Comparison of ENCODE assay signal across 8 cellular contexts in genomic region chr19:48321622-48322591, GRCh38. TPM values are rescaled to one million over a fixed set of nuclear protein-coding genes. Genes with fewer than 3 reads are reported as not detected.
DNase-seq lines count a peak whose midpoint lies in the region; ATAC-seq and TF ChIP-seq lines count a peak whose summit lies in the region.

No MANE protein-coding gene starts in this region.

- H3K4me3 ChIP-seq in kidney epithelial cell (ENCODE audit: low read depth, low read length): peak overlapping the region; percentile 50

- peak overlapping the region; percentile 99 for H3K4me3 Mint-ChIP-seq in central memory CD8-positive, alpha-beta T cell

- no peaks in the 10 kb centered on the region for H3K27me3 ChIP-seq in kidney epithelial cell (ENCODE audit: control insufficient read depth, insufficient read depth, low read length)

- no peaks in the 10 kb centered on the region for H3K27me3 Mint-ChIP-seq in central memory CD8-positive, alpha-beta T cell

- DNase-seq in Ammon's horn (ENCODE audit: low spot score) (peak; percentile 98), NCI-H446 (lab: John Stamatoyannopoulos, UW) (peak; percentile 97 to 99), kidney epithelial cell (ENCODE audit: low read depth) (peak; percentile 82)
- DNase-seq in central memory CD8-positive, alpha-beta T cell (ENCODE audit: low spot score in 2 of 2): peak; percentile 99
- peak; percentile 96 to 100 for DNase-seq in stimulated activated CD4-positive, alpha-beta T cell treated with anti-CD3 and anti-CD28 coated beads, Interleukin-15, amount 100 ng/mL, for 1 hour (ENCODE audit: low read depth in 1 of 2, low spot score in 1 of 2)

- H3K9me3 Mint-ChIP-seq in central memory CD8-positive, alpha-beta T cell: no peaks in the 10 kb centered on the region

- H3K27ac Mint-ChIP-seq in central memory CD8-positive, alpha-beta T cell (ENCODE audit: low read depth): peak overlapping the region; percentile 99

- no peak for TF ChIP-seq CTCF in kidney epithelial cell (IDR thresholded peaks at IDR 0.05; ENCODE audit: insufficient read depth, low read length, poor library complexity, severe bottlenecking)

- peaks cover 66% of the 10 kb centered on the region for H3K4me1 Mint-ChIP-seq in central memory CD8-positive, alpha-beta T cell

- peaks cover 29% of the 10 kb centered on the region for H3K36me3 Mint-ChIP-seq in central memory CD8-positive, alpha-beta T cell (ENCODE audit: insufficient read depth)

- H3K36me3 ChIP-seq in kidney epithelial cell (ENCODE audit: control insufficient read depth, insufficient read depth, low read length): no peaks in the 10 kb centered on the region

- peak; percentile 89 for TF ChIP-seq POLR2A in GM19193 (IDR thresholded peaks at IDR 0.05; ENCODE audit: extremely low read depth, insufficient read depth, insufficient read length)

- ATAC-seq in HG03378 (IDR thresholded peaks at IDR 0.05; ENCODE audit: unreplicated experiment): peak; percentile 52
- peak; percentile 62 to 64 for ATAC-seq in activated CD4-positive, CD25-positive, alpha-beta regulatory T cell treated with anti-CD3 and anti-CD28 coated beads, Interleukin-2, amount 50 U/mL, for 24 hours
- peak; percentile 73 for ATAC-seq in central memory CD8-positive, alpha-beta T cell (replicated peaks; ENCODE audit: extremely low read depth, poor library complexity, severe bottlenecking)

RNA-seq across cellular contexts. Expression of gene EMP3, which starts 3.4 kb away (rescaled TPM):
- 30.7 and 32.5 TPM in 2 replicates for total RNA-seq in kidney epithelial cell

RNA-seq across cellular contexts. Expression of gene TMEM143, which starts 41.8 kb away (rescaled TPM):
- 4.4 and 5.8 TPM in 2 replicates for total RNA-seq in kidney epithelial cell

RNA-seq across cellular contexts. Expression of gene SYNGR4, which starts 42.3 kb away (rescaled TPM):
- 0.25 TPM in 1 of 2 replicates, not detected in the other for total RNA-seq in kidney epithelial cell

RNA-seq across cellular contexts. Expression of gene ZNF114, which starts 52.0 kb away (rescaled TPM):
- 3.0 and 4.0 TPM in 2 replicates for total RNA-seq in kidney epithelial cell

Comparison
In these comparisons a context has a peak if more than half of its experiments do, and no peak if none do; other contexts are left out.
1. Peak in every context shown above with its lines: DNase-seq, ATAC-seq and H3K4me3 ChIP-seq.